ENCODE assay signal across 8 cellular contexts in the genomic region with DNA sequence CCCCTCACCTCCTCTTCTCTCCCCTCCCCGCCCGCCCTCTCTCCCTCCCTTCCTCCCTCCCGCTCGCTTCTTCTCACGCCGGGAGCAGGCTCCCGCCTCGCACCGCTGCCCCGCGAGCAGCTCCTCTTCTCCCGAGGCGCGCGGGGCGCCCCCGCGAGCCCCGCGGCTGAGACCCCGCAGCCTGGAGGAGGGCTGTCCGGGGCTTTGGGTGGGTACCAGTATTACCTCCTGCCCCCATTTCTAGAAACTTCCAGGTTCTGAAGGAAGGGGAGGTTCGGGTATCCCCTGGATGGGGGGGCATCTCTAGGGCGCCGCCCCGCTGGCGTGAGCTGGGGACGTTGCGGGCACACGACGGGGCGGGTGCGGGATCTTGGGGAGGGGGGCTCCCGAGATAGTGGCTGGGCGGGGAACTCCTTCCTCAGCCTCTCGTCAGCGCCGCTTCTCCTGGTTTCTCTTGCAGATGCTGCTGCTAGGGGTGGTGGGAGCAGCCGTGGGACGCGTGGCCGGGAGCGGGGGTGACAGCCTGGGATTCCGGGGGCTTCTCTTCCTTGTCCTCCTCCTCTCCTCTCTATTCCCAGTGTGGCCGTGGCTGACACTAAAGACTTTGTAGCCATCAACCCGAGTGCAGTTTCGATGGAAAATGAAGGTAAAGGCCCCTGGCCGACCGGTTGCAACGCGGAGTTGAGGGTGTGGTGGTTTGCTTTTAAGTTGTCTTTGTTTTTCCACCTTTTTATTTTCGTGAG. TPM values are rescaled to one million over a fixed set of nuclear protein-coding genes. Genes with fewer than 3 reads are reported as not detected.
DNase-seq lines count a peak whose midpoint lies in the region; ATAC-seq and TF ChIP-seq lines count a peak whose summit lies in the region.

No MANE protein-coding gene starts in this region.

- H3K27ac ChIP-seq in fibroblast of lung (ENCODE audit: insufficient read depth, low read length) (peak overlapping the region; percentile 98), subcutaneous abdominal adipose tissue (ENCODE audit: low read depth, low read length) (peak overlapping the region; percentile 99)

- no peaks in the 10 kb centered on the region for H3K9me3 Mint-ChIP-seq in activated T-cell treated with anti-CD3 and anti-CD28 coated beads, Interleukin-2, amount 50 U/mL, for 4 hours
- H3K9me3 Mint-ChIP-seq in natural killer cell treated with Interleukin-12 subunit alpha and Interleukin-12 subunit beta and Interleukin-15 and Interleukin-18, amount 100 ng/mL, for 72 hours, result no peaks in the 10 kb centered on the region

- H3K27me3 Mint-ChIP-seq in activated T-cell treated with anti-CD3 and anti-CD28 coated beads, Interleukin-2, amount 50 U/mL, for 4 hours (ENCODE audit: low read depth), result no peaks in the 10 kb centered on the region
- no peaks in the 10 kb centered on the region for H3K27me3 Mint-ChIP-seq in natural killer cell treated with Interleukin-12 subunit alpha and Interleukin-12 subunit beta and Interleukin-15 and Interleukin-18, amount 100 ng/mL, for 72 hours

- peaks cover 48% of the 10 kb centered on the region for H3K79me2 ChIP-seq in fibroblast of lung (ENCODE audit: control insufficient read depth, insufficient read depth, low read length)

- peak overlapping the region; percentile 64 for H3K4me3 ChIP-seq in HFF-Myc (replicated peaks; ENCODE audit: low read depth, low read length)
- peak overlapping the region; percentile 84 to 90 (median 88) for H3K4me3 ChIP-seq in fibroblast of lung (replicated peaks in 1 of 4; ENCODE audit: control extremely low read depth in 1 of 4, insufficient read depth in 1 of 4, low read depth in 3 of 4, low read length in 4 of 4)
- H3K4me3 ChIP-seq in subcutaneous abdominal adipose tissue (ENCODE audit: low read depth in 1 of 5, low read length in 5 of 5), result peak overlapping the region; percentile 79 to 95 (median 87)

- H3K9me3 ChIP-seq in fibroblast of lung (ENCODE audit: control insufficient read depth, insufficient read depth, low read depth, low read length) (no peaks in the 10 kb centered on the region), subcutaneous abdominal adipose tissue (ENCODE audit: control insufficient read depth in 5 of 5, low read length in 5 of 5) (no peaks in the 10 kb centered on the region)

- TF ChIP-seq CTCF in HFF-Myc (IDR thresholded peaks at IDR 0.05; ENCODE audit: low read depth, low read length, missing control alignments) (no peak), fibroblast of lung (conservative IDR thresholded peaks at IDR 0.05 in 1 of 2, IDR thresholded peaks at IDR 0.05 in 1 of 2; ENCODE audit: low read depth in 1 of 2, low read length in 2 of 2) (peak in 1 of 2 donors; percentile 6)

- ATAC-seq in activated T-cell treated with anti-CD3 and anti-CD28 coated beads, Interleukin-2, amount 50 U/mL, for 4 hours, result peak; percentile 23 to 27
- peak; percentile 34 to 49 for ATAC-seq in natural killer cell treated with Interleukin-12 subunit alpha and Interleukin-12 subunit beta and Interleukin-15 and Interleukin-18, amount 100 ng/mL, for 72 hours

- peak overlapping the region; percentile 67 for H2AFZ ChIP-seq in fibroblast of lung (ENCODE audit: low read length)

- H3K4me1 ChIP-seq in fibroblast of lung (ENCODE audit: control insufficient read depth, extremely low read depth, insufficient read depth, low read length), result no peaks in the 10 kb centered on the region
- peaks cover 0 to 29% (median 24%) of the 10 kb centered on the region in 5 donors for H3K4me1 ChIP-seq in subcutaneous abdominal adipose tissue (ENCODE audit: control insufficient read depth in 5 of 5, insufficient read depth in 5 of 5, low read length in 5 of 5)

- peak overlapping the region; percentile 18 for H3K4me2 ChIP-seq in fibroblast of lung (ENCODE audit: extremely low read depth, insufficient read depth, low read length)

- DNase-seq in DMS 273 (lab: John Stamatoyannopoulos, UW; ENCODE audit: unreplicated experiment) (peak; percentile 80), DMS 273 treated with DMSO at 0.1 percent for 48 hours (lab: John Stamatoyannopoulos, UW) (no peak), HFF-Myc (ENCODE audit: extremely low read depth, low read depth) (no peak), NCI-H2171 (lab: John Stamatoyannopoulos, UW) (peak; percentile 62), fibroblast of lung (ENCODE audit: low read depth in 2 of 2) (peak; percentile 17 to 32)
- DNase-seq in activated T-cell treated with anti-CD3 and anti-CD28 coated beads, Interleukin-2, amount 50 U/mL, for 4 hours, result peak; percentile 18
- DNase-seq in natural killer cell treated with Interleukin-12 subunit alpha and Interleukin-12 subunit beta and Interleukin-15 and Interleukin-18, amount 100 ng/mL, for 72 hours (ENCODE audit: low spot score), result peak; percentile 68

- H3K36me3 ChIP-seq in fibroblast of lung (ENCODE audit: control insufficient read depth, insufficient read depth, low read length) (no peaks in the 10 kb centered on the region), subcutaneous abdominal adipose tissue (ENCODE audit: control insufficient read depth in 5 of 5, insufficient read depth in 5 of 5, low read length in 5 of 5) (no peaks in the 10 kb centered on the region)

- H3K4me3 Mint-ChIP-seq in activated T-cell treated with anti-CD3 and anti-CD28 coated beads, Interleukin-2, amount 50 U/mL, for 4 hours, result peak overlapping the region; percentile 95
- H3K4me3 Mint-ChIP-seq in natural killer cell treated with Interleukin-12 subunit alpha and Interleukin-12 subunit beta and Interleukin-15 and Interleukin-18, amount 100 ng/mL, for 72 hours, result peak overlapping the region; percentile 98

- H4K20me1 ChIP-seq in fibroblast of lung (ENCODE audit: control insufficient read depth, extremely low read depth, insufficient read depth, low read length), result no peaks in the 10 kb centered on the region

- peaks cover 44% of the 10 kb centered on the region for H3K4me1 Mint-ChIP-seq in activated T-cell treated with anti-CD3 and anti-CD28 coated beads, Interleukin-2, amount 50 U/mL, for 4 hours (ENCODE audit: low read depth)
- H3K4me1 Mint-ChIP-seq in natural killer cell treated with Interleukin-12 subunit alpha and Interleukin-12 subunit beta and Interleukin-15 and Interleukin-18, amount 100 ng/mL, for 72 hours (ENCODE audit: low read depth in 2 of 2), result peaks cover 35 to 36% of the 10 kb centered on the region in 2 donors

- H3K27ac Mint-ChIP-seq in natural killer cell treated with Interleukin-12 subunit alpha and Interleukin-12 subunit beta and Interleukin-15 and Interleukin-18, amount 100 ng/mL, for 72 hours, result peak overlapping the region; percentile 97 to 98

- H3K27me3 ChIP-seq in fibroblast of lung (ENCODE audit: control insufficient read depth, insufficient read depth, low read length), result no peaks in the 10 kb centered on the region
- no peaks in the 10 kb centered on the region for H3K27me3 ChIP-seq in subcutaneous abdominal adipose tissue (ENCODE audit: control insufficient read depth in 5 of 5, insufficient read depth in 4 of 5, low read length in 5 of 5)

- H3K9ac ChIP-seq in fibroblast of lung (ENCODE audit: insufficient read depth, low read length) (peak overlapping the region; percentile 97), subcutaneous abdominal adipose tissue (ENCODE audit: low read length in 5 of 5) (peak overlapping the region; percentile 75 to 100 (median 87))

- H3K36me3 Mint-ChIP-seq in activated T-cell treated with anti-CD3 and anti-CD28 coated beads, Interleukin-2, amount 50 U/mL, for 4 hours (ENCODE audit: insufficient read depth), result no peaks in the 10 kb centered on the region
- peaks cover 5% of the 10 kb centered on the region for H3K36me3 Mint-ChIP-seq in natural killer cell treated with Interleukin-12 subunit alpha and Interleukin-12 subunit beta and Interleukin-15 and Interleukin-18, amount 100 ng/mL, for 72 hours

RNA-seq across cellular contexts. Expression of gene ATP2C1, which starts 0.4 kb away (rescaled TPM):
- total RNA-seq in activated T-cell treated with anti-CD3 and anti-CD28 coated beads, Interleukin-2, amount 50 U/mL, for 4 hours, result 10 to 100 TPM; 50.2 to 55.3 (median 51.9) TPM
- 141 and 196 TPM in 2 replicates for total RNA-seq in fibroblast of lung
- 78.1 and 111 TPM in 2 replicates for polyA plus RNA-seq in fibroblast of lung
- polyA plus RNA-seq in fibroblast of lung (2012), result 44.5 and 57.3 TPM in 2 replicates
- 14.4 and 18.6 TPM in 2 replicates for polyA minus RNA-seq in fibroblast of lung (ENCODE audit: low replicate concordance)
- total RNA-seq in natural killer cell treated with Interleukin-12 subunit alpha and Interleukin-12 subunit beta and Interleukin-15 and Interleukin-18, amount 100 ng/mL, for 72 hours, result 100 to 1,000 TPM; 100 to 109 TPM

Comparison
In these comparisons a context has a peak if more than half of its experiments do, and no peak if none do; other contexts are left out.
1. DNase-seq: peak in DMS 273 (single experiment), NCI-H2171 (single experiment), activated T-cell treated with anti-CD3 and anti-CD28 coated beads, Interleukin-2, amount 50 U/mL, for 4 hours (single experiment), fibroblast of lung (2 of 2) and natural killer cell treated with Interleukin-12 subunit alpha and Interleukin-12 subunit beta and Interleukin-15 and Interleukin-18, amount 100 ng/mL, for 72 hours (single experiment); none in DMS 273 treated with DMSO at 0.1 percent for 48 hours (single experiment) and HFF-Myc (single experiment).
2. Peak in every context shown above with its lines, with median percentiles within 50 percentile points of each other: H3K4me3 ChIP-seq.